In genomic region chr5:43389679-43390329, GRCh38 we compare ENCODE assay signal across 8 cellular contexts.
DNase-seq lines count a peak whose midpoint lies in the region; ATAC-seq, FAIRE-seq and TF ChIP-seq lines count a peak whose summit lies in the region.

No MANE protein-coding gene starts in this region.

- ATAC-seq in GM19043 (IDR thresholded peaks at IDR 0.05; ENCODE audit: low read depth, unreplicated experiment) (peak; percentile 59), HG03571 (IDR thresholded peaks at IDR 0.05; ENCODE audit: unreplicated experiment) (peak; percentile 58)
- ATAC-seq in stimulated activated naive CD8-positive, alpha-beta T cell treated with anti-CD3 and anti-CD28 coated beads, Interleukin-15, Interleukin-2, amounts not matched to agents 100 U/mL and 50 U/mL, for 24 hours = peak; percentile 73

- no peak overlapping the region for H3K27ac ChIP-seq in C4-2B

- peak; percentile 60 for FAIRE-seq in endometrium (lab: Jason Lieb, UNC)

- peak; percentile 90 for DNase-seq in NCI-H524 treated with DMSO at 0.1 percent for 48 hours (lab: John Stamatoyannopoulos, UW)
- DNase-seq in activated CD4-positive, alpha-beta T cell treated with anti-CD3 and anti-CD28 coated beads for 48 hours = peak; percentile 60
- DNase-seq in midbrain (lab: John Stamatoyannopoulos, UW) = peak; percentile 85
- peak; percentile 49 for DNase-seq in stimulated activated naive CD8-positive, alpha-beta T cell treated with anti-CD3 and anti-CD28 coated beads, Interleukin-15, Interleukin-2, amounts not matched to agents 100 U/mL and 50 U/mL, for 24 hours

- peak; percentile 97 for TF ChIP-seq CTCF in C4-2B (conservative IDR thresholded peaks at IDR 0.05)
